ENCODE assay signal across 1 cellular context in genomic region chr17:44095647-44096496, GRCh38.
TF ChIP-seq lines count a peak whose summit lies in the region.

No MANE protein-coding gene starts in this region.

TF ChIP-seq in H1, 55 proteins besides CTCF, POLR2A, EP300 and RAD21:
- TF ChIP-seq SP1 (IDR thresholded peaks at IDR 0.05; ENCODE audit: low read depth, low read length), result peak; percentile 46
- TF ChIP-seq TCF12 (IDR thresholded peaks at IDR 0.05; ENCODE audit: low read depth, low read length), result peak; percentile 85
- TF ChIP-seq POLR2AphosphoS5 (IDR thresholded peaks at IDR 0.05; ENCODE audit: low read depth, low read length), result peak; percentile 70
- TF ChIP-seq RNF2 (IDR thresholded peaks at IDR 0.05; ENCODE audit: borderline replicate concordance, low read depth, low read length, missing control alignments, poor library complexity, severe bottlenecking), result no peak
- TF ChIP-seq KDM5A (IDR thresholded peaks at IDR 0.05; ENCODE audit: low read length), result no peak
- no peak for TF ChIP-seq HDAC2 (IDR thresholded peaks at IDR 0.05; ENCODE audit: borderline replicate concordance in 1 of 2, low read depth in 2 of 2, low read length in 2 of 2)
- TF ChIP-seq RBBP5 (IDR thresholded peaks at IDR 0.05; ENCODE audit: borderline replicate concordance, low read depth, low read length), result peak; percentile 98
- peak; percentile 72; the same call in 1 of the 2 replicates for TF ChIP-seq EGR1 (IDR thresholded peaks at IDR 0.05; ENCODE audit: borderline replicate concordance, low read depth, low read length)
- TF ChIP-seq ASH2L (IDR thresholded peaks at IDR 0.05; ENCODE audit: low read length), result peak; percentile 84
- TF ChIP-seq SIN3A (conservative IDR thresholded peaks at IDR 0.05 in 1 of 2, IDR thresholded peaks at IDR 0.05 in 1 of 2; ENCODE audit: low read depth in 1 of 2, low read length in 2 of 2), result peak; percentile 41 to 86; a peak in 2 of 4 replicates
- no peak for TF ChIP-seq JUN (IDR thresholded peaks at IDR 0.05; ENCODE audit: low read depth, low read length)
- TF ChIP-seq SIRT6 (IDR thresholded peaks at IDR 0.05; ENCODE audit: low read length), result no peak
- TF ChIP-seq, protein P1, sequence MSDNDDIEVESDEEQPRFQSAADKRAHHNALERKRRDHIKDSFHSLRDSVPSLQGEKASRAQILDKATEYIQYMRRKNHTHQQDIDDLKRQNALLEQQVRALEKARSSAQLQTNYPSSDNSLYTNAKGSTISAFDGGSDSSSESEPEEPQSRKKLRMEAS (IDR thresholded peaks at IDR 0.05), result peak; percentile 17; the same call in 1 of the 2 replicates
- peak; percentile 34 for TF ChIP-seq KDM4A (IDR thresholded peaks at IDR 0.05; ENCODE audit: low read depth, low read length, severe bottlenecking)
- peak; percentile 6; the same call in 1 of the 2 replicates for TF ChIP-seq KDM1A (IDR thresholded peaks at IDR 0.05; ENCODE audit: borderline replicate concordance, low read length)
- no peak for TF ChIP-seq FOSL1 (IDR thresholded peaks at IDR 0.05; ENCODE audit: insufficient read depth, low read depth, low read length)
- TF ChIP-seq EZH2 (IDR thresholded peaks at IDR 0.05; ENCODE audit: low read depth, low read length, severe bottlenecking), result no peak
- TF ChIP-seq NANOG (IDR thresholded peaks at IDR 0.05; ENCODE audit: insufficient read depth, low read depth, low read length, poor library complexity, severe bottlenecking), result no peak
- TF ChIP-seq NRF1 (IDR thresholded peaks at IDR 0.05; ENCODE audit: low read depth, low read length), result no peak
- peak; percentile 25; the same call in 1 of the 2 replicates for TF ChIP-seq TBP (IDR thresholded peaks at IDR 0.05; ENCODE audit: low read depth, low read length)
- no peak for TF ChIP-seq MAFK (IDR thresholded peaks at IDR 0.05; ENCODE audit: low read depth, low read length)
- TF ChIP-seq SRF (IDR thresholded peaks at IDR 0.05; ENCODE audit: low read depth, low read length), result no peak
- no peak for TF ChIP-seq HDAC6 (IDR thresholded peaks at IDR 0.05; ENCODE audit: low read depth, low read length)
- TF ChIP-seq TAF1 (IDR thresholded peaks at IDR 0.05; ENCODE audit: low read depth, low read length), result peak; percentile 59
- TF ChIP-seq, protein P2, sequence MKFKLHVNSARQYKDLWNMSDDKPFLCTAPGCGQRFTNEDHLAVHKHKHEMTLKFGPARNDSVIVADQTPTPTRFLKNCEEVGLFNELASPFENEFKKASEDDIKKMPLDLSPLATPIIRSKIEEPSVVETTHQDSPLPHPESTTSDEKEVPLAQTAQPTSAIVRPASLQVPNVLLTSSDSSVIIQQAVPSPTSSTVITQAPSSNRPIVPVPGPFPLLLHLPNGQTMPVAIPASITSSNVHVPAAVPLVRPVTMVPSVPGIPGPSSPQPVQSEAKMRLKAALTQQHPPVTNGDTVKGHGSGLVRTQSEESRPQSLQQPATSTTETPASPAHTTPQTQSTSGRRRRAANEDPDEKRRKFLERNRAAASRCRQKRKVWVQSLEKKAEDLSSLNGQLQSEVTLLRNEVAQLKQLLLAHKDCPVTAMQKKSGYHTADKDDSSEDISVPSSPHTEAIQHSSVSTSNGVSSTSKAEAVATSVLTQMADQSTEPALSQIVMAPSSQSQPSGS (IDR thresholded peaks at IDR 0.05; ENCODE audit: low read length), result 0 out of 2 replicates have a peak, but pooled peaks have one; percentile 42
